1 cellular context compared by ENCODE assay signal in the genomic region with DNA sequence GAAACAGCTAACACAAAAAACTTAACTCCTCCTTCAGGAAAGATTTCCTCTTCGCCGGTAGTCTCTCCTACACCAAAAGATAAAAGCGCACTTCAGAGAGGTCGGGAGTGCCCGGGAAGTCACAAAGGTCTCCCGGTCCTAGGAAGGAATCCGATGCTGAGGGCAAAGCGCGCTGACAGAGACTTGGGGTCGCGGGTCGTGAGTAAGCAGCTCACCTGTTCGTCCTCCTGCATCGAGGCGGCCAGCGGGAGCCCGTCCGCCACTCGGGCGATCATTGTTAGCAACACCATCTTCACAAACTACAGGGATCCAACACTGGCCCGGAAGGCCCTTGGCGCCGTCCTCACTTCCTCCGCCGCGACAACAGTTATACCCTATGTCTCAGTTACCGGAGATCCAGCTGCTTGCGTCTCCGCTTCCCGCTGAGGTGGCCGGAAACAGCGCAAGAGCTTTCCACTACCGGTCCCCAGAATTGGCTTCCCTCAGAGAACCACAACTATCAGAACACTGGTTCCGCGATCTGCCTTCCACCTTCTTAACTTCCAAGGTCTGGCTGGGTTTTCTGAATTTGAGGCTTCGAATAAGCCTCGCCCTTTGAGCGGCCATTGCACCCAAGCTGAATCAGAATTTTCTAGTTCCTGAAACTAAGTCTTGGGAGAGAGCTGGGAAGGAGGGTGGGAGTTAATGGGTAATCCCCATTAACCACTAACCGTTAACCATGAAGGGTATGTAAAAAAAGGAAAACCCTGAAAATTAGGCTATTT.
TF ChIP-seq lines count a peak whose summit lies in the region.

Gene SEC22B, minus strand, starts transcription at position 429 of the 764 bp plus-strand sequence. Its CDS starts 139 bp downstream, at position 290.

TF ChIP-seq in HEK293, 187 proteins besides CTCF, POLR2A, EP300 and RAD21 (continued from another document and continues in another):
- TF ChIP-seq ZNF335 (tag by site-specific recombination; conservative IDR thresholded peaks at IDR 0.05) (peak; percentile 85), SCRT2 (tag by site-specific recombination; IDR thresholded peaks at IDR 0.05) (peak; percentile 63), ZNF354C (tag by site-specific recombination; IDR thresholded peaks at IDR 0.05; ENCODE audit: borderline replicate concordance, low read depth) (no peak), SP7 (tag by site-specific recombination; IDR thresholded peaks at IDR 0.05) (peak; percentile 94), EGR2 (tag by site-specific recombination; IDR thresholded peaks at IDR 0.05; ENCODE audit: low read depth) (no peak), BCL11B (tag by site-specific recombination; IDR thresholded peaks at IDR 0.05; ENCODE audit: low read depth) (no peak), ZNF214 (tag by site-specific recombination; IDR thresholded peaks at IDR 0.05; ENCODE audit: borderline replicate concordance) (no peak), SETDB1 (IDR thresholded peaks at IDR 0.05; ENCODE audit: insufficient read length, low read length) (peak; percentile 82), PBX3 (CRISPR knock-in tag; IDR thresholded peaks at IDR 0.05) (peak; percentile 30; the same call in 1 of the 2 replicates), ZNF776 (tag by site-specific recombination; IDR thresholded peaks at IDR 0.05; ENCODE audit: borderline replicate concordance) (no peak), ZNF549 (tag by site-specific recombination; IDR thresholded peaks at IDR 0.05) (no peak), ZNF621 (tag by site-specific recombination; IDR thresholded peaks at IDR 0.05) (no peak), ZNF223 (tag by site-specific recombination; IDR thresholded peaks at IDR 0.05) (no peak), ZBTB8A (tag by site-specific recombination; IDR thresholded peaks at IDR 0.05) (peak; percentile 68), KLF10 (tag by site-specific recombination; IDR thresholded peaks at IDR 0.05) (peak; percentile 57; the same call in 1 of the 2 replicates), ZNF433 (tag by site-specific recombination; IDR thresholded peaks at IDR 0.05; ENCODE audit: low read depth) (no peak; the same call in 1 of the 2 replicates), ZEB2 (tag by site-specific recombination; IDR thresholded peaks at IDR 0.05) (peak; percentile 92), ZNF157 (tag by site-specific recombination; IDR thresholded peaks at IDR 0.05) (no peak), SP2 (tag by site-specific recombination; IDR thresholded peaks at IDR 0.05) (peak; percentile 71), ZNF558 (tag by site-specific recombination; IDR thresholded peaks at IDR 0.05) (peak; percentile 93), ZBTB21 (tag by site-specific recombination; IDR thresholded peaks at IDR 0.05) (peak; percentile 85), HOXC10 (CRISPR knock-in tag; IDR thresholded peaks at IDR 0.05) (no peak), SCRT1 (tag by site-specific recombination; IDR thresholded peaks at IDR 0.05; ENCODE audit: borderline replicate concordance) (peak; percentile 55; the same call in 1 of the 2 replicates), ZNF10 (tag by site-specific recombination; IDR thresholded peaks at IDR 0.05) (no peak), GLI4 (tag by site-specific recombination; IDR thresholded peaks at IDR 0.05) (peak; percentile 87), PRDM1 (tag by site-specific recombination; IDR thresholded peaks at IDR 0.05) (no peak), ZFP69B (tag by site-specific recombination; IDR thresholded peaks at IDR 0.05) (peak; percentile 90), ZNF423 (tag by site-specific recombination; IDR thresholded peaks at IDR 0.05) (no peak), ZNF426 (tag by site-specific recombination; IDR thresholded peaks at IDR 0.05) (no peak; the same call in 1 of the 2 replicates), ZNF521 (tag by site-specific recombination; IDR thresholded peaks at IDR 0.05) (no peak), RBAK (tag by site-specific recombination; IDR thresholded peaks at IDR 0.05) (no peak), HOXD13 (CRISPR knock-in tag; IDR thresholded peaks at IDR 0.05; ENCODE audit: borderline replicate concordance) (no peak), MYNN (tag by site-specific recombination; IDR thresholded peaks at IDR 0.05; ENCODE audit: borderline replicate concordance) (no peak), ZNF791 (tag by site-specific recombination; IDR thresholded peaks at IDR 0.05) (no peak), OVOL3 (tag by site-specific recombination; IDR thresholded peaks at IDR 0.05) (peak; percentile 97), ZNF19 (tag by site-specific recombination; IDR thresholded peaks at IDR 0.05; ENCODE audit: low read depth) (no peak), ZBTB1 (tag by site-specific recombination; IDR thresholded peaks at IDR 0.05) (no peak), ZXDB (tag by site-specific recombination; IDR thresholded peaks at IDR 0.05) (peak; percentile 96), ZNF155 (tag by site-specific recombination; IDR thresholded peaks at IDR 0.05) (no peak), ZSCAN30 (tag by site-specific recombination; IDR thresholded peaks at IDR 0.05) (peak; percentile 98), ZNF510 (tag by site-specific recombination; IDR thresholded peaks at IDR 0.05; ENCODE audit: insufficient replicate concordance) (peak; percentile 77), ZNF555 (tag by site-specific recombination; conservative IDR thresholded peaks at IDR 0.05) (no peak; the same call in 1 of the 2 replicates), ZSCAN18 (tag by site-specific recombination; IDR thresholded peaks at IDR 0.05) (peak; percentile 79; the same call in 1 of the 2 replicates)
- TF ChIP-seq, protein P1, sequence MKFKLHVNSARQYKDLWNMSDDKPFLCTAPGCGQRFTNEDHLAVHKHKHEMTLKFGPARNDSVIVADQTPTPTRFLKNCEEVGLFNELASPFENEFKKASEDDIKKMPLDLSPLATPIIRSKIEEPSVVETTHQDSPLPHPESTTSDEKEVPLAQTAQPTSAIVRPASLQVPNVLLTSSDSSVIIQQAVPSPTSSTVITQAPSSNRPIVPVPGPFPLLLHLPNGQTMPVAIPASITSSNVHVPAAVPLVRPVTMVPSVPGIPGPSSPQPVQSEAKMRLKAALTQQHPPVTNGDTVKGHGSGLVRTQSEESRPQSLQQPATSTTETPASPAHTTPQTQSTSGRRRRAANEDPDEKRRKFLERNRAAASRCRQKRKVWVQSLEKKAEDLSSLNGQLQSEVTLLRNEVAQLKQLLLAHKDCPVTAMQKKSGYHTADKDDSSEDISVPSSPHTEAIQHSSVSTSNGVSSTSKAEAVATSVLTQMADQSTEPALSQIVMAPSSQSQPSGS (tag by site-specific recombination; IDR thresholded peaks at IDR 0.05; ENCODE audit: low read depth), result no peak
- TF ChIP-seq, protein P2, sequence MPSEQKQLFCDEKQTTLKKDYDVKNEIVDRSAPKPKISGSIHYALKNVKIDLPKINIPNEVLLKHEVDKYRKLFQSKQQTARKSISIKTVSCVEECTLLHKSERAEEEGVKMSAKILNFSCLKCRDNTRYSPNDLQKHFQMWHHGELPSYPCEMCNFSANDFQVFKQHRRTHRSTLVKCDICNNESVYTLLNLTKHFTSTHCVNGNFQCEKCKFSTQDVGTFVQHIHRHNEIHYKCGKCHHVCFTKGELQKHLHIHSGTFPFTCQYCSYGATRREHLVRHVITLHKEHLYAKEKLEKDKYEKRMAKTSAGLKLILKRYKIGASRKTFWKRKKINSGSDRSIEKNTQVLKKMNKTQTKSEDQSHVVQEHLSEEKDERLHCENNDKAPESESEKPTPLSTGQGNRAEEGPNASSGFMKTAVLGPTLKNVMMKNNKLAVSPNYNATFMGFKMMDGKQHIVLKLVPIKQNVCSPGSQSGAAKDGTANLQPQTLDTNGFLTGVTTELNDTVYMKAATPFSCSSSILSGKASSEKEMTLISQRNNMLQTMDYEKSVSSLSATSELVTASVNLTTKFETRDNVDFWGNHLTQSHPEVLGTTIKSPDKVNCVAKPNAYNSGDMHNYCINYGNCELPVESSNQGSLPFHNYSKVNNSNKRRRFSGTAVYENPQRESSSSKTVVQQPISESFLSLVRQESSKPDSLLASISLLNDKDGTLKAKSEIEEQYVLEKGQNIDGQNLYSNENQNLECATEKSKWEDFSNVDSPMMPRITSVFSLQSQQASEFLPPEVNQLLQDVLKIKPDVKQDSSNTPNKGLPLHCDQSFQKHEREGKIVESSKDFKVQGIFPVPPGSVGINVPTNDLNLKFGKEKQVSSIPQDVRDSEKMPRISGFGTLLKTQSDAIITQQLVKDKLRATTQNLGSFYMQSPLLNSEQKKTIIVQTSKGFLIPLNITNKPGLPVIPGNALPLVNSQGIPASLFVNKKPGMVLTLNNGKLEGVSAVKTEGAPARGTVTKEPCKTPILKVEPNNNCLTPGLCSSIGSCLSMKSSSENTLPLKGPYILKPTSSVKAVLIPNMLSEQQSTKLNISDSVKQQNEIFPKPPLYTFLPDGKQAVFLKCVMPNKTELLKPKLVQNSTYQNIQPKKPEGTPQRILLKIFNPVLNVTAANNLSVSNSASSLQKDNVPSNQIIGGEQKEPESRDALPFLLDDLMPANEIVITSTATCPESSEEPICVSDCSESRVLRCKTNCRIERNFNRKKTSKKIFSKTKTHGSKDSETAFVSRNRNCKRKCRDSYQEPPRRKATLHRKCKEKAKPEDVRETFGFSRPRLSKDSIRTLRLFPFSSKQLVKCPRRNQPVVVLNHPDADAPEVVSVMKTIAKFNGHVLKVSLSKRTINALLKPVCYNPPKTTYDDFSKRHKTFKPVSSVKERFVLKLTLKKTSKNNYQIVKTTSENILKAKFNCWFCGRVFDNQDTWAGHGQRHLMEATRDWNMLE (tag by site-specific recombination; conservative IDR thresholded peaks at IDR 0.05; ENCODE audit: low read depth), result peak; percentile 99
- TF ChIP-seq, protein P3, sequence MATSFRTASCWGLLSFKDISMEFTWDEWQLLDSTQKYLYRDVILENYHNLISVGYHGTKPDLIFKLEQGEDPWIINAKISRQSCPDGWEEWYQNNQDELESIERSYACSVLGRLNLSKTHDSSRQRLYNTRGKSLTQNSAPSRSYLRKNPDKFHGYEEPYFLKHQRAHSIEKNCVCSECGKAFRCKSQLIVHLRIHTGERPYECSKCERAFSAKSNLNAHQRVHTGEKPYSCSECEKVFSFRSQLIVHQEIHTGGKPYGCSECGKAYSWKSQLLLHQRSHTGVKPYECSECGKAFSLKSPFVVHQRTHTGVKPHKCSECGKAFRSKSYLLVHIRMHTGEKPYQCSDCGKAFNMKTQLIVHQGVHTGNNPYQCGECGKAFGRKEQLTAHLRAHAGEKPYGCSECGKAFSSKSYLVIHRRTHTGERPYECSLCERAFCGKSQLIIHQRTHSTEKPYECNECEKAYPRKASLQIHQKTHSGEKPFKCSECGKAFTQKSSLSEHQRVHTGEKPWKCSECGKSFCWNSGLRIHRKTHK (tag by site-specific recombination; IDR thresholded peaks at IDR 0.05), result no peak
- TF ChIP-seq, protein P4, sequence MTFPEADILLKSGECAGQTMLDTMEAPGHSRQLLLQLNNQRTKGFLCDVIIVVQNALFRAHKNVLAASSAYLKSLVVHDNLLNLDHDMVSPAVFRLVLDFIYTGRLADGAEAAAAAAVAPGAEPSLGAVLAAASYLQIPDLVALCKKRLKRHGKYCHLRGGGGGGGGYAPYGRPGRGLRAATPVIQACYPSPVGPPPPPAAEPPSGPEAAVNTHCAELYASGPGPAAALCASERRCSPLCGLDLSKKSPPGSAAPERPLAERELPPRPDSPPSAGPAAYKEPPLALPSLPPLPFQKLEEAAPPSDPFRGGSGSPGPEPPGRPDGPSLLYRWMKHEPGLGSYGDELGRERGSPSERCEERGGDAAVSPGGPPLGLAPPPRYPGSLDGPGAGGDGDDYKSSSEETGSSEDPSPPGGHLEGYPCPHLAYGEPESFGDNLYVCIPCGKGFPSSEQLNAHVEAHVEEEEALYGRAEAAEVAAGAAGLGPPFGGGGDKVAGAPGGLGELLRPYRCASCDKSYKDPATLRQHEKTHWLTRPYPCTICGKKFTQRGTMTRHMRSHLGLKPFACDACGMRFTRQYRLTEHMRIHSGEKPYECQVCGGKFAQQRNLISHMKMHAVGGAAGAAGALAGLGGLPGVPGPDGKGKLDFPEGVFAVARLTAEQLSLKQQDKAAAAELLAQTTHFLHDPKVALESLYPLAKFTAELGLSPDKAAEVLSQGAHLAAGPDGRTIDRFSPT (tag by site-specific recombination; IDR thresholded peaks at IDR 0.05), result no peak
- TF ChIP-seq, protein P5, sequence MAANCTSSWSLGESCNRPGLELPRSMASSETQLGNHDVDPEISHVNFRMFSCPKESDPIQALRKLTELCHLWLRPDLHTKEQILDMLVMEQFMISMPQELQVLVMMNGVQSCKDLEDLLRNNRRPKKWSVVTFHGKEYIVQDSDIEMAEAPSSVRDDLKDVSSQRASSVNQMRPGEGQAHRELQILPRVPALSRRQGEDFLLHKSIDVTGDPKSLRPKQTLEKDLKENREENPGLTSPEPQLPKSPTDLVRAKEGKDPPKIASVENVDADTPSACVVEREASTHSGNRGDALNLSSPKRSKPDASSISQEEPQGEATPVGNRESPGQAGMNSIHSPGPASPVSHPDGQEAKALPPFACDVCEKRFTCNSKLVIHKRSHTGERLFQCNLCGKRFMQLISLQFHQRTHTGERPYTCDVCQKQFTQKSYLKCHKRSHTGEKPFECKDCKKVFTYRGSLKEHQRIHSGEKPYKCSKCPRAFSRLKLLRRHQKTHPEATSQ (tag by site-specific recombination; IDR thresholded peaks at IDR 0.05), result peak; percentile 93
- TF ChIP-seq, protein P6, sequence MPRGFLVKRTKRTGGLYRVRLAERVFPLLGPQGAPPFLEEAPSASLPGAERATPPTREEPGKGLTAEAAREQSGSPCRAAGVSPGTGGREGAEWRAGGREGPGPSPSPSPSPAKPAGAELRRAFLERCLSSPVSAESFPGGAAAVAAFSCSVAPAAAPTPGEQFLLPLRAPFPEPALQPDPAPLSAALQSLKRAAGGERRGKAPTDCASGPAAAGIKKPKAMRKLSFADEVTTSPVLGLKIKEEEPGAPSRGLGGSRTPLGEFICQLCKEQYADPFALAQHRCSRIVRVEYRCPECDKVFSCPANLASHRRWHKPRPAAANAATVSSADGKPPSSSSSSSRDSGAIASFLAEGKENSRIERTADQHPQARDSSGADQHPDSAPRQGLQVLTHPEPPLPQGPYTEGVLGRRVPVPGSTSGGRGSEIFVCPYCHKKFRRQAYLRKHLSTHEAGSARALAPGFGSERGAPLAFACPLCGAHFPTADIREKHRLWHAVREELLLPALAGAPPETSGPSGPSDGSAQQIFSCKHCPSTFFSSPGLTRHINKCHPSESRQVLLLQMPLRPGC (tag by site-specific recombination; IDR thresholded peaks at IDR 0.05), result peak; percentile 87
